14 cellular contexts compared by ENCODE assay signal in genomic region chr2:184654945-184655344, GRCh38. TPM values are rescaled to one million over a fixed set of nuclear protein-coding genes. Genes with fewer than 3 reads are reported as not detected.
DNase-seq lines count a peak whose midpoint lies in the region; ATAC-seq and TF ChIP-seq lines count a peak whose summit lies in the region.
"Had no signal": no experiment of that assay in that cellular context is flagged by ENCODE, and none has a peak within 500 bp of the region (broad histone marks: within the 10 kb centered on the region; RNA-seq: fewer than 3 reads in every experiment).

No MANE protein-coding gene starts in this region.

- in situ Hi-C loops in GM23248 (cut with MboI) (no loop called here), astrocyte of the cerebellum (cut with HindIII; ENCODE audit: low sequenced_read_pairs) (no loop called here)

- H3K36me3 Mint-ChIP-seq in WTC11 = no peaks in the 10 kb centered on the region
- H3K36me3 Mint-ChIP-seq: stimulated activated naive B cell treated with anti-CD40 and anti-IgM and Interleukin-4, amounts not matched to agents 10 μg/mL and 1 μg/mL and 100 μg/mL, for 72 hours had no signal

- DNase-seq in A673 (ENCODE audit: low spot score) (peak; percentile 50), GM23248 (peak; percentile 41), astrocyte of the cerebellum (ENCODE audit: low read depth) (peak; percentile 46), fibroblast of villous mesenchyme (ENCODE audit: low read depth) (peak; percentile 72), NCI-H2196 treated with DMSO at 0.1 percent for 48 hours (lab: John Stamatoyannopoulos, UW; ENCODE audit: unreplicated experiment) (no peak), ascending aorta (ENCODE audit: low spot score in 2 of 2) (no peak), WTC11 (ENCODE audit: low spot score) (no peak)
- DNase-seq: activated CD4-positive, alpha-beta T cell treated with anti-CD3 and anti-CD28 coated beads, Interleukin-2, amount 50 U/mL, for 1 hour; anterior cingulate cortex; NCI-H446 treated with DMSO at 0.1 percent for 48 hours; stimulated activated naive B cell treated with anti-CD40 and anti-IgM and Interleukin-4, amounts not matched to agents 10 μg/mL and 1 μg/mL and 100 μg/mL, for 72 hours; SW 1271 had no signal

- POLR2A ChIA-PET in A673 (lab: Charles Lee; ENCODE audit: low non-redundant PET) (no interaction called here), WTC11 (lab: Charles Lee) (no interaction called here)

- no peak overlapping the region for H3K4me3 Mint-ChIP-seq in WTC11
- H3K4me3 Mint-ChIP-seq: stimulated activated naive B cell treated with anti-CD40 and anti-IgM and Interleukin-4, amounts not matched to agents 10 μg/mL and 1 μg/mL and 100 μg/mL, for 72 hours had no signal

- no peak overlapping the region for H3K9ac ChIP-seq in GM23248

- H3K27me3 ChIP-seq in A673 (replicated peaks; ENCODE audit: insufficient read depth, low read depth, low read length, poor library complexity) (no peaks in the 10 kb centered on the region), GM23248 (replicated peaks; ENCODE audit: insufficient read depth) (no peaks in the 10 kb centered on the region), ascending aorta (no peaks in the 10 kb centered on the region)
- H3K27me3 ChIP-seq: neutrophil had no signal

- BruUV-seq in A673 (replicated peaks; lab: Mats Ljungman, UMichigan) = no TSS peak

- ATAC-seq in WTC11 = no peak
- no peak for ATAC-seq in GM21447 (IDR thresholded peaks at IDR 0.05; ENCODE audit: unreplicated experiment)
- ATAC-seq: stimulated activated naive B cell treated with anti-CD40 and anti-IgM and Interleukin-4, amounts not matched to agents 10 μg/mL and 1 μg/mL and 100 μg/mL, for 72 hours had no signal

- H3K79me2 ChIP-seq in GM23248 (ENCODE audit: insufficient read depth) = no peaks in the 10 kb centered on the region

- TF ChIP-seq CTCF in A673 (conservative IDR thresholded peaks at IDR 0.05; ENCODE audit: low read depth, low read length) = no peak
- TF ChIP-seq CTCF in astrocyte of the cerebellum (IDR thresholded peaks at IDR 0.05; ENCODE audit: low read depth, low read length, missing control alignments) = no peak
- TF ChIP-seq CTCF in fibroblast of villous mesenchyme (IDR thresholded peaks at IDR 0.05; ENCODE audit: insufficient read depth, low read depth, low read length) = no peak
- no peak for TF ChIP-seq CTCF in ascending aorta (IDR thresholded peaks at IDR 0.05)
- no peak for TF ChIP-seq CTCF in WTC11 (IDR thresholded peaks at IDR 0.05)

- H3F3A ChIP-seq in GM23248 (ENCODE audit: insufficient read depth) = peaks cover 9% of the 10 kb centered on the region; the same call in 1 of the 2 replicates

- no peak overlapping the region for H3K4me2 ChIP-seq in GM23248 (ENCODE audit: unreplicated experiment)

- H2AFZ ChIP-seq in GM23248 = no peak overlapping the region

- no peak overlapping the region for H3K27ac Mint-ChIP-seq in WTC11
- H3K27ac Mint-ChIP-seq: stimulated activated naive B cell treated with anti-CD40 and anti-IgM and Interleukin-4, amounts not matched to agents 10 μg/mL and 1 μg/mL and 100 μg/mL, for 72 hours had no signal

- no peaks in the 10 kb centered on the region for H3K9me2 ChIP-seq in GM23248 (ENCODE audit: insufficient read depth)

- no peaks in the 10 kb centered on the region for H3K4me1 Mint-ChIP-seq in WTC11
- H3K4me1 Mint-ChIP-seq: stimulated activated naive B cell treated with anti-CD40 and anti-IgM and Interleukin-4, amounts not matched to agents 10 μg/mL and 1 μg/mL and 100 μg/mL, for 72 hours had no signal

- H3K27ac ChIP-seq in A673 (ENCODE audit: low read depth, low read length, poor library complexity, severe bottlenecking) (no peak overlapping the region), GM23248 (no peak overlapping the region), ascending aorta (no peak overlapping the region)
- H3K27ac ChIP-seq: neutrophil had no signal

- H3K4me3 ChIP-seq in A673 (ENCODE audit: low read depth, low read length, poor library complexity, severe bottlenecking) (no peak overlapping the region), GM23248 (no peak overlapping the region), astrocyte of the cerebellum (ENCODE audit: low read depth, low read length) (no peak overlapping the region), fibroblast of villous mesenchyme (ENCODE audit: low read depth, low read length) (no peak overlapping the region), ascending aorta (no peak overlapping the region)

- H3K36me3 ChIP-seq in A673 (ENCODE audit: insufficient read depth, low read length, poor library complexity, severe bottlenecking) (no peaks in the 10 kb centered on the region), GM23248 (ENCODE audit: low read depth) (no peaks in the 10 kb centered on the region), ascending aorta (no peaks in the 10 kb centered on the region)
- H3K36me3 ChIP-seq: neutrophil had no signal

- no peaks in the 10 kb centered on the region for H3K27me3 Mint-ChIP-seq in WTC11 (ENCODE audit: low read depth)
- H3K27me3 Mint-ChIP-seq: stimulated activated naive B cell treated with anti-CD40 and anti-IgM and Interleukin-4, amounts not matched to agents 10 μg/mL and 1 μg/mL and 100 μg/mL, for 72 hours had no signal

- CTCF ChIA-PET in A673 (lab: Charles Lee) (no interaction called here), WTC11 (lab: Charles Lee) (no interaction called here)

- no peaks in the 10 kb centered on the region for H4K20me1 ChIP-seq in GM23248 (ENCODE audit: insufficient read depth)

- H3K4me1 ChIP-seq in A673 (ENCODE audit: insufficient read depth, low read length, poor library complexity, severe bottlenecking) (peaks cover 18% of the 10 kb centered on the region), GM23248 (ENCODE audit: insufficient read depth) (peaks cover 5% of the 10 kb centered on the region; the same call in 1 of the 2 replicates), ascending aorta (no peaks in the 10 kb centered on the region)

- 47 to 48% methylated on average over 2 of the region's 2 CpGs for WGBS in GM23248 (ENCODE audit: low coverage in 1 of 2, low lambda C conversion rate in 2 of 2, missing lambda C conversion rate in 2 of 2), 2 experiments

- H3K9me3 ChIP-seq in A673 (ENCODE audit: low read depth, low read length, poor library complexity, severe bottlenecking) (no peaks in the 10 kb centered on the region), GM23248 (ENCODE audit: low read depth) (no peaks in the 10 kb centered on the region), ascending aorta (no peaks in the 10 kb centered on the region)
- H3K9me3 ChIP-seq: neutrophil had no signal

- intact Hi-C loops in A673 (cut with micrococcal nuclease; ENCODE audit: unreplicated experiment) (loop anchor here (5.0 kb wide), 1 partner anchor 112 kb away; no protein-coding TSS in a partner anchor), ascending aorta (cut with DNase I) (no loop called here)

- H3K9me3 Mint-ChIP-seq in WTC11 = peaks cover 11% of the 10 kb centered on the region

TF ChIP-seq in WTC11, 78 proteins besides CTCF, POLR2A, EP300 and RAD21 (continues in another document):
- TF ChIP-seq ATF2 (CRISPR knock-in tag; IDR thresholded peaks at IDR 0.05; ENCODE audit: borderline replicate concordance, low read depth) (no peak), ZNF219 (CRISPR knock-in tag; IDR thresholded peaks at IDR 0.05; ENCODE audit: borderline replicate concordance) (no peak), ESRRA (CRISPR knock-in tag; IDR thresholded peaks at IDR 0.05; ENCODE audit: borderline replicate concordance) (no peak), ZBTB21 (CRISPR knock-in tag; IDR thresholded peaks at IDR 0.05; ENCODE audit: borderline replicate concordance) (no peak), FOXP1 (CRISPR knock-in tag; IDR thresholded peaks at IDR 0.05; ENCODE audit: borderline replicate concordance) (no peak)
- TF ChIP-seq, protein P1, sequence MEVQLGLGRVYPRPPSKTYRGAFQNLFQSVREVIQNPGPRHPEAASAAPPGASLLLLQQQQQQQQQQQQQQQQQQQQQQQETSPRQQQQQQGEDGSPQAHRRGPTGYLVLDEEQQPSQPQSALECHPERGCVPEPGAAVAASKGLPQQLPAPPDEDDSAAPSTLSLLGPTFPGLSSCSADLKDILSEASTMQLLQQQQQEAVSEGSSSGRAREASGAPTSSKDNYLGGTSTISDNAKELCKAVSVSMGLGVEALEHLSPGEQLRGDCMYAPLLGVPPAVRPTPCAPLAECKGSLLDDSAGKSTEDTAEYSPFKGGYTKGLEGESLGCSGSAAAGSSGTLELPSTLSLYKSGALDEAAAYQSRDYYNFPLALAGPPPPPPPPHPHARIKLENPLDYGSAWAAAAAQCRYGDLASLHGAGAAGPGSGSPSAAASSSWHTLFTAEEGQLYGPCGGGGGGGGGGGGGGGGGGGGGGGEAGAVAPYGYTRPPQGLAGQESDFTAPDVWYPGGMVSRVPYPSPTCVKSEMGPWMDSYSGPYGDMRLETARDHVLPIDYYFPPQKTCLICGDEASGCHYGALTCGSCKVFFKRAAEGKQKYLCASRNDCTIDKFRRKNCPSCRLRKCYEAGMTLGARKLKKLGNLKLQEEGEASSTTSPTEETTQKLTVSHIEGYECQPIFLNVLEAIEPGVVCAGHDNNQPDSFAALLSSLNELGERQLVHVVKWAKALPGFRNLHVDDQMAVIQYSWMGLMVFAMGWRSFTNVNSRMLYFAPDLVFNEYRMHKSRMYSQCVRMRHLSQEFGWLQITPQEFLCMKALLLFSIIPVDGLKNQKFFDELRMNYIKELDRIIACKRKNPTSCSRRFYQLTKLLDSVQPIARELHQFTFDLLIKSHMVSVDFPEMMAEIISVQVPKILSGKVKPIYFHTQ (CRISPR knock-in tag; IDR thresholded peaks at IDR 0.05) = no peak

RNA-seq across cellular contexts. Expression of gene ZNF804A, which starts 56.6 kb away (rescaled TPM):
- total RNA-seq in A673 (2021) (2.5 and 3.4 TPM in 2 replicates), fibroblast of villous mesenchyme (5.8 and 10.8 TPM in 2 replicates), ascending aorta (not detected), WTC11 (2021) (not detected in 3 replicates)
- 0.65 and 0.76 TPM in 2 replicates for total RNA-seq in GM23248 (2014; rRNA removed; shearing (Covaris generic))
- 0.70 and 0.93 TPM in 2 replicates for polyA plus RNA-seq in GM23248 (2016; fragmentation: Nextera tagmentation; extraction: Ambion mirVana)

Comparison
In these comparisons a context has a peak if more than half of its experiments do, and no peak if none do; other contexts are left out.
1. DNase-seq: peak in A673 (single experiment), GM23248 (single experiment), astrocyte of the cerebellum (single experiment) and fibroblast of villous mesenchyme (single experiment); none in NCI-H2196 treated with DMSO at 0.1 percent for 48 hours (single experiment), ascending aorta (0 of 2) and WTC11 (single experiment).